ENCODE assay signal across 8 cellular contexts in the genomic region with DNA sequence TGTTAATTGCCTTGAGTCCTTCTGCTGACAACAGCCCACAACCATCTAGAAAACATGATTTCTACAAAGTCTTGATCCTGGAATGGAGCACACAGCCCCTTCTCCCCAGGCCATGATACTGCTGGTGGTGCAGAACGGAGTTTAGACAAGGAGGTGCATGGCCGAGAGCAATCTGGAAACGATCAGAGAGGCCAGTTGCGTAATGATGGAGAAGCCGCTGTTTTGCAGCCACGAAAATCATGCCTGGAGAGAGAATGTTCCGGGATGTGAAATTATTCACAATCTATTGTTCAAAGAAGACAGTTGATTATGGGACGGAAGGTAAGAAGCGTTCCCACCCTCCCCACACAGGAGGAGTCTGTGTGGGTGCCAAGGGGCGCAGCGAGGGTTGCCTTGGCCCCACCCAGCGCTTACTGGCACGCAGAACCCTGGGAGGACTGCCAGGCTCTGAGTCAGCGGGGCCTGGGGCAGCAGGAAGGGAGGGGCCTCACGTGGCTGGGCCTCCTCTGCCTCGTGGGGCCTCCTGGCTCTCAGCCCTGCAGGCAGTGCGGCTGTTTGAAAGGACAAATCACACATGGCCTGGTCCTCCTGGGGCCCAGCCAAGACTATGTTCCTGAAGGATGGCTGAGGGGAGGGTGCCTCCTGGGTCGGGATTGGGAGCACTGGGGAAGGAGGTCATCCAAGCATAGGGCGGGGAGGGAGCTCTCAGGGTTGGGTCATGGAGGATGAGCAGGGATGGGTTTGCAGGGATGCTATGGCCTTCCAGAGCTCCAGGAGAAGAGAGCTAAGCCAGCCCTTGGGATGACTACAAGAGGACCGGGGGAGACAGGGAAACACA. TPM values are rescaled to one million over a fixed set of nuclear protein-coding genes. Genes with fewer than 3 reads are reported as not detected.
DNase-seq lines count a peak whose midpoint lies in the region; ATAC-seq and TF ChIP-seq lines count a peak whose summit lies in the region.

No MANE protein-coding gene starts in this region.

- peak overlapping the region; percentile 38 for H2AFZ ChIP-seq in IMR-90 (replicated peaks; ENCODE audit: low read length, poor library complexity)

- peak overlapping the region; percentile 98 for H2AK5ac ChIP-seq in IMR-90 (ENCODE audit: low read depth, low read length)

- no TSS peak for BruUV-seq in IMR-90 (replicated peaks; lab: Mats Ljungman, UMichigan)

- intact Hi-C loops in IMR-90 (cut with micrococcal nuclease), result loop anchor here (1.0 to 2.0 kb wide), 2 partner anchors 9 to 13 kb away; a partner anchor contains a TSS
- intact Hi-C loops in stomach (cut with DNase I; ENCODE audit: low total_unique reads), result no loop called here

- peak overlapping the region; percentile 84 for H3K18ac ChIP-seq in IMR-90 (ENCODE audit: low read depth, low read length)

- ATAC-seq in IMR-90 (ENCODE audit: low read depth) (peak; percentile 70), HG03354 (IDR thresholded peaks at IDR 0.05; ENCODE audit: poor library complexity, severe bottlenecking, unreplicated experiment) (no peak)

- H2BK5ac ChIP-seq in IMR-90 (ENCODE audit: low read depth, low read length, poor library complexity, severe bottlenecking), result peak overlapping the region; percentile 96

- peaks cover 4 to 34% of the 10 kb centered on the region in 2 experiments; a peak in 3 of 4 replicates for H3K79me1 ChIP-seq in IMR-90 (ENCODE audit: low read depth in 1 of 2, low read length in 2 of 2)

- peak overlapping the region; percentile 98 for H3K23ac ChIP-seq in IMR-90 (ENCODE audit: low read depth, low read length)

- peak overlapping the region; percentile 95 for H2BK15ac ChIP-seq in IMR-90 (ENCODE audit: low read depth, low read length)

- H4K91ac ChIP-seq in IMR-90 (ENCODE audit: insufficient read depth, low read depth, low read length), result peak overlapping the region; percentile 100

- TF ChIP-seq POLR2A in IMR-90 (IDR thresholded peaks at IDR 0.05; ENCODE audit: low read depth, low read length) (0 out of 2 replicates have a peak, but pooled peaks have one; percentile 64), stomach (IDR thresholded peaks at IDR 0.05) (peak in 2 of 4 donors; percentile 23 to 77)

- H3K4me3 ChIP-seq in BLaER1, result no peak overlapping the region
- H3K4me3 ChIP-seq in IMR-90 (ENCODE audit: insufficient read depth, low read depth, low read length), result peak overlapping the region; percentile 14; the same call in 1 of the 2 replicates
- H3K4me3 ChIP-seq in neutrophil (ENCODE audit: low read depth in 1 of 2, low read length in 1 of 2), result peak overlapping the region; percentile 22 to 49
- peak overlapping the region; percentile 27 to 34 (median 30) for H3K4me3 ChIP-seq in stomach

- no peaks in the 10 kb centered on the region for H3K36me3 ChIP-seq in BLaER1
- no peaks in the 10 kb centered on the region for H3K36me3 ChIP-seq in IMR-90 (ENCODE audit: control insufficient read depth, insufficient read depth, low read length)
- no peaks in the 10 kb centered on the region for H3K36me3 ChIP-seq in neutrophil
- no peaks in the 10 kb centered on the region for H3K36me3 ChIP-seq in stomach

- TF ChIP-seq CTCF in IMR-90 (conservative IDR thresholded peaks at IDR 0.05; ENCODE audit: low read depth, low read length) (no peak), neutrophil (IDR thresholded peaks at IDR 0.05) (no peak), stomach (IDR thresholded peaks at IDR 0.05) (no peak)

- DNase-seq in IMR-90, result peak; percentile 99
- DNase-seq in SHP77 treated with DMSO at 0.1 percent for 48 hours (lab: John Stamatoyannopoulos, UW), result peak; percentile 83
- peak; percentile 97 for DNase-seq in activated effector memory CD4-positive, alpha-beta T cell treated with anti-CD3 and anti-CD28 coated beads, Interleukin-2, amount 50 U/mL, for 16 hours
- DNase-seq in fibroblast of peridontal ligament (ENCODE audit: extremely low read depth), result peak; percentile 99
- peak; percentile 99 for DNase-seq in stomach

- H3K9me1 ChIP-seq in IMR-90 (ENCODE audit: insufficient read depth, low read length), result peaks cover 14% of the 10 kb centered on the region

- peak overlapping the region; percentile 99 for H2BK20ac ChIP-seq in IMR-90 (ENCODE audit: low read depth, low read length)

- peak overlapping the region; percentile 95 for H3K14ac ChIP-seq in IMR-90 (replicated peaks; ENCODE audit: low read depth, low read length)

- TF ChIP-seq EP300 in stomach (IDR thresholded peaks at IDR 0.05), result peak; percentile 93

- peak overlapping the region; percentile 95 for H2AK9ac ChIP-seq in IMR-90 (replicated peaks; ENCODE audit: low read depth, low read length, poor library complexity)

- H3K27ac ChIP-seq in BLaER1 (peak overlapping the region; percentile 66), IMR-90 (ENCODE audit: insufficient read depth, low read length) (peak overlapping the region; percentile 91), neutrophil (no peak overlapping the region), stomach (peak overlapping the region; percentile 87 to 99 (median 92))

- H2BK120ac ChIP-seq in IMR-90 (ENCODE audit: low read depth, low read length), result peak overlapping the region; percentile 98

- H3K9ac ChIP-seq in BLaER1, result peak overlapping the region; percentile 44; the same call in 1 of the 2 replicates
- H3K9ac ChIP-seq in IMR-90 (ENCODE audit: low read depth, low read length), result peak overlapping the region; percentile 76

- H3K4me1 ChIP-seq in BLaER1 (peaks cover 42% of the 10 kb centered on the region), IMR-90 (ENCODE audit: control insufficient read depth, insufficient read depth, low read length) (peaks cover 25% of the 10 kb centered on the region), neutrophil (ENCODE audit: control insufficient read depth in 1 of 2, insufficient read depth in 1 of 2, low read depth in 1 of 2, low read length in 1 of 2) (peaks cover 9 to 11% of the 10 kb centered on the region in 2 experiments), stomach (peaks cover 61 to 82% (median 73%) of the 10 kb centered on the region in 4 donors)

- in situ Hi-C loops in IMR-90 (cut with MboI; ENCODE audit: low sequenced_read_pairs), result no loop called here

- POLR2A ChIA-PET in IMR-90 (lab: Charles Lee; ENCODE audit: unreplicated experiment), result interaction anchor here (0.9 kb wide), 1 partner anchor 202 kb away, joined by 3 read pairs; no protein-coding TSS in a partner anchor

- H3K56ac ChIP-seq in IMR-90 (ENCODE audit: extremely low read depth, insufficient read depth, low read length), result peak overlapping the region; percentile 98

- peak overlapping the region; percentile 88 to 98 for H4K8ac ChIP-seq in IMR-90 (ENCODE audit: low read depth in 2 of 2, low read length in 2 of 2)

- no peak for TF ChIP-seq RAD21 in IMR-90 (IDR thresholded peaks at IDR 0.05; ENCODE audit: low read length)

- H3K4me2 ChIP-seq in BLaER1 (peak overlapping the region; percentile 69), IMR-90 (ENCODE audit: low read depth, low read length) (peak overlapping the region; percentile 68)

- dilution Hi-C loops in IMR-90 (cut with HindIII; ENCODE audit: low sequenced_read_pairs, unreplicated experiment), result no loop called here

- WGBS in IMR-90 (ENCODE audit: extremely low coverage in 2 of 2, insufficient read length in 1 of 2), 2 experiments, result 0% methylated on average over 2 of the region's 20 CpGs; no CpG with 5 or more reads in 1 of the 2 experiments
- 3 to 4% (median 4%) methylated on average over 18 to 20 of the region's 20 CpGs for WGBS in stomach, 5 donors

- H4K20me1 ChIP-seq in BLaER1 (no peaks in the 10 kb centered on the region), IMR-90 (ENCODE audit: insufficient read depth, low read length) (no peaks in the 10 kb centered on the region)

- CTCF ChIA-PET in IMR-90 (lab: Yijun Ruan, JAX), result interaction anchor here (0.6 to 1.7 kb wide), 3 partner anchors 9 to 361 kb away, joined by 3 to 4 read pairs (median 3); no protein-coding TSS in a partner anchor

- H3K27me3 ChIP-seq in BLaER1, result no peaks in the 10 kb centered on the region
- no peaks in the 10 kb centered on the region for H3K27me3 ChIP-seq in IMR-90 (ENCODE audit: control insufficient read depth, insufficient read depth, low read length)
- H3K27me3 ChIP-seq in neutrophil, result peaks cover 34% of the 10 kb centered on the region
- H3K27me3 ChIP-seq in stomach, result no peaks in the 10 kb centered on the region

- peak overlapping the region; percentile 73 for H4K5ac ChIP-seq in IMR-90 (ENCODE audit: low read depth, low read length)

- no peaks in the 10 kb centered on the region for H3K9me3 ChIP-seq in BLaER1
- H3K9me3 ChIP-seq in IMR-90 (ENCODE audit: control insufficient read depth, insufficient read depth, low read length), result no peaks in the 10 kb centered on the region
- no peaks in the 10 kb centered on the region for H3K9me3 ChIP-seq in neutrophil
- H3K9me3 ChIP-seq in stomach, result no peaks in the 10 kb centered on the region

- H3K4ac ChIP-seq in IMR-90 (ENCODE audit: low read depth, low read length), result peak overlapping the region; percentile 98

RNA-seq across cellular contexts. Expression of a gene that starts 8.7 kb away (rescaled TPM):
- 11.4 and 11.7 TPM in 2 replicates for total RNA-seq in IMR-90 (2012; rRNA removed)
- 10.1 and 12.5 TPM in 2 replicates for polyA plus RNA-seq in IMR-90 (2012; rRNA removed)
- 10.6 and 20.2 TPM in 2 replicates for polyA plus RNA-seq in IMR-90 (2012; cell fraction: cytosol; rRNA removed)
- polyA plus RNA-seq in IMR-90 (2012; cell fraction: nucleus; rRNA removed; ENCODE audit: low replicate concordance), result 6.5 and 12.1 TPM in 2 replicates
- 10 to 100 TPM in 1 of 5 donors, 1 to 10 TPM in 4; 1.8 to 14.8 (median 4.2) TPM for total RNA-seq in stomach
- 10 to 100 TPM in 1 of 3 donors, 1 to 10 TPM in 2; 6.1 to 10.4 (median 7.9) TPM for polyA plus RNA-seq in stomach

RNA-seq across cellular contexts. Expression of a gene that starts 15.5 kb away (rescaled TPM):
- total RNA-seq in IMR-90 (2012; rRNA removed), result 14.5 and 14.7 TPM in 2 replicates
- polyA plus RNA-seq in IMR-90 (2012; rRNA removed), result 50.5 and 59.8 TPM in 2 replicates
- polyA plus RNA-seq in IMR-90 (2012; cell fraction: cytosol; rRNA removed), result 35.2 and 48.2 TPM in 2 replicates
- polyA plus RNA-seq in IMR-90 (2012; cell fraction: nucleus; rRNA removed; ENCODE audit: low replicate concordance), result 165 TPM in 2 replicates
- total RNA-seq in stomach, result 10 to 100 TPM in 4 of 5 donors, 1 to 10 TPM in 1; 9.4 to 56.5 (median 32.6) TPM
- polyA plus RNA-seq in stomach, result 10 to 100 TPM; 18.0 to 23.1 (median 22.6) TPM

RNA-seq across cellular contexts. Expression of a gene that starts 25.1 kb away (rescaled TPM):
- total RNA-seq in IMR-90 (2012; rRNA removed), result 59.1 and 72.2 TPM in 2 replicates
- 45.7 and 49.3 TPM in 2 replicates for polyA plus RNA-seq in IMR-90 (2012; rRNA removed)
- 37.2 and 44.3 TPM in 2 replicates for polyA plus RNA-seq in IMR-90 (2012; cell fraction: cytosol; rRNA removed)
- polyA plus RNA-seq in IMR-90 (2012; cell fraction: nucleus; rRNA removed; ENCODE audit: low replicate concordance), result 18.7 and 35.4 TPM in 2 replicates
- 100 to 1,000 TPM in 1 of 5 donors, 10 to 100 TPM in 4; 24.5 to 130 (median 68.3) TPM for total RNA-seq in stomach
- polyA plus RNA-seq in stomach, result 10 to 100 TPM; 36.5 to 90.7 (median 79.6) TPM

RNA-seq across cellular contexts. Expression of a gene that starts 30.4 kb away (rescaled TPM):
- total RNA-seq in IMR-90 (2012; rRNA removed) (under 0.01 TPM in 1 of 2 replicates, not detected in the other), stomach (not detected)
- polyA plus RNA-seq in IMR-90 (2012; rRNA removed) (0.15 and 0.26 TPM in 2 replicates), stomach (under 1 TPM in 2 of 3 donors, not detected in 1; 0.18 to 0.19 TPM)
- 0.30 and 0.54 TPM in 2 replicates for polyA plus RNA-seq in IMR-90 (2012; cell fraction: cytosol; rRNA removed)
- 0.58 and 0.99 TPM in 2 replicates for polyA plus RNA-seq in IMR-90 (2012; cell fraction: nucleus; rRNA removed; ENCODE audit: low replicate concordance)

RNA-seq across cellular contexts. Expression of a gene that starts 35.0 kb away (rescaled TPM):
- total RNA-seq in IMR-90 (2012; rRNA removed) (10.3 and 10.4 TPM in 2 replicates), stomach (10 to 100 TPM; 26.6 to 50.4 (median 37.1) TPM)
- polyA plus RNA-seq in IMR-90 (2012; rRNA removed) (15.5 and 15.6 TPM in 2 replicates), stomach (10 to 100 TPM in 1 of 3 donors, 1 to 10 TPM in 2; 6.3 to 15.1 (median 9.2) TPM)
- 6.2 and 8.4 TPM in 2 replicates for polyA plus RNA-seq in IMR-90 (2012; cell fraction: cytosol; rRNA removed)
- 28.7 and 31.3 TPM in 2 replicates for polyA plus RNA-seq in IMR-90 (2012; cell fraction: nucleus; rRNA removed; ENCODE audit: low replicate concordance)
